ENCODE assay signal across 10 cellular contexts in genomic region chr2:156445311-156446218, GRCh38. TPM values are rescaled to one million over a fixed set of nuclear protein-coding genes. Genes with fewer than 3 reads are reported as not detected.
DNase-seq lines count a peak whose midpoint lies in the region; ATAC-seq and TF ChIP-seq lines count a peak whose summit lies in the region.
"Had no signal": no experiment of that assay in that cellular context is flagged by ENCODE, and none has a peak within 500 bp of the region (broad histone marks: within the 10 kb centered on the region; RNA-seq: fewer than 3 reads in every experiment).

No MANE protein-coding gene starts in this region.

- H3K36me3 ChIP-seq in lower lobe of right lung = no peaks in the 10 kb centered on the region

- intact Hi-C loops in lower lobe of right lung (cut with DNase I) = no loop called here

- H3K4me3 ChIP-seq in AG10803 (ENCODE audit: low read length) = no peak overlapping the region
- no peak overlapping the region for H3K4me3 ChIP-seq in lower lobe of right lung

- peak; percentile 86 for DNase-seq in AG10803 (ENCODE audit: low read depth)
- DNase-seq in HK-2 (ENCODE audit: unreplicated experiment) = peak; percentile 16
- peak; percentile 89 for DNase-seq in fibroblast of gingiva (ENCODE audit: low read depth)
- DNase-seq in NOMO-1 treated with DMSO at 0.1 percent for 48 hours (lab: John Stamatoyannopoulos, UW; ENCODE audit: unreplicated experiment) = no peak
- no peak for DNase-seq in lower lobe of right lung
- no peak for DNase-seq in GM20000 (ENCODE audit: low spot score)
- DNase-seq in LoVo (ENCODE audit: low spot score) = no peak
- DNase-seq: activated CD4-positive, alpha-beta T cell treated with anti-CD3 and anti-CD28 coated beads, Interleukin-2, amount 50 U/mL, for 1 hour; DMS79 treated with DMSO at 0.1 percent for 48 hours had no signal

- H3K27me3 ChIP-seq in lower lobe of right lung (ENCODE audit: low read depth) = no peaks in the 10 kb centered on the region

- ATAC-seq in GM21447 (IDR thresholded peaks at IDR 0.05; ENCODE audit: unreplicated experiment) (peak; percentile 57), lower lobe of right lung (no peak)

- TF ChIP-seq CTCF in AG10803 (conservative IDR thresholded peaks at IDR 0.05; ENCODE audit: low read length) (no peak), lower lobe of right lung (IDR thresholded peaks at IDR 0.05) (no peak), GM20000 (IDR thresholded peaks at IDR 0.05; ENCODE audit: extremely low read depth, missing control alignments) (no peak)

- H3K4me1 ChIP-seq in lower lobe of right lung = no peaks in the 10 kb centered on the region

- H3K9me3 ChIP-seq in lower lobe of right lung = no peaks in the 10 kb centered on the region

- H3K27ac ChIP-seq in lower lobe of right lung = no peak overlapping the region

RNA-seq across cellular contexts. Expression of gene GPD2, which starts 9.4 kb away (rescaled TPM):
- 50.4 TPM for total RNA-seq in lower lobe of right lung

Comparison
In these comparisons a context has a peak if more than half of its experiments do, and no peak if none do; other contexts are left out.
1. DNase-seq: peak in AG10803 (single experiment), HK-2 (single experiment) and fibroblast of gingiva (single experiment); none in NOMO-1 treated with DMSO at 0.1 percent for 48 hours (single experiment), lower lobe of right lung (single experiment), GM20000 (single experiment) and LoVo (single experiment).